ENCODE assay signal across 9 cellular contexts in the genomic region with DNA sequence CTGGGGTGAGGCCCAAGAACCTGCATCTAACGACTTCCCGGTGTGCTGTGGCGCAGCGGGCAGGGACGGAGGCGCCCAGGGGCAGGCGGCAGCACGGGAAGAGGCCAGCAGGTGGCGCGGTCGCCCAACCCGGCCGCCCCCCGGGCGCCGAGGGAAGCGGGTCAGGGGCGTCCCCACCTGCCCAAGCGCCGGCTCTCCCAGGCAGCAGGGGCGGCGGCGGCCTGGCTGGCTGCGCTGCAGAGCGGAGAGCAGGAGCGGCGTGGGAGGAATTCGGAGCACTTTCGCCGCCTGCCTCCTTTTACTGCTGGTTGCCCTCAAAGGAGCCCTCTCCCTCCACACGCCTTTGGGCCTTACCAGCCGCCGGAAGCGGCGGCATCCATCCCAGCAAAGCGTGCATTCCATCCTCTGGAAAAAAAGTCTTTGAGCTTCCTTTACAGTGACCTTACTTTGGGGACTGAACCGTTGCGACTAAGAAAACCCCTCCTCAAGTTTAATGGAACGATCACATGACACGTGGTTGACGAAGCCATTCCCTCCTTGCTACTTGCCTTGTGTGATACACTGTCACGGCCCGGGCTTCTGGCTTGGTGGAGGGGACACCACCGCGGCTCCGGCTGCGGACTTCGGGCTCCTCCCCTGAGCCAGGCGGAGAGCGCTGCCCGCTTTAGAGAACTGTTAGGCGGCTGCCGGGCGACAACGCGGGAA.
DNase-seq lines count a peak whose midpoint lies in the region; ATAC-seq, FAIRE-seq and TF ChIP-seq lines count a peak whose summit lies in the region.
"Had no signal": no experiment of that assay in that cellular context is flagged by ENCODE, and none has a peak within 500 bp of the region (broad histone marks: within the 10 kb centered on the region; RNA-seq: fewer than 3 reads in every experiment).

No MANE protein-coding gene starts in this region.

- TF ChIP-seq EP300 in HepG2 (IDR thresholded peaks at IDR 0.05; ENCODE audit: low read depth in 2 of 2, low read length in 2 of 2): no peak
- TF ChIP-seq EP300 in HepG2 (CRISPR knock-in tag; IDR thresholded peaks at IDR 0.05; ENCODE audit: borderline replicate concordance): no peak

- no peaks in the 10 kb centered on the region for H3K36me3 ChIP-seq in HepG2 (replicated peaks in 1 of 2; ENCODE audit: control insufficient read depth in 1 of 2, insufficient read depth in 2 of 2, low read length in 2 of 2)

- CTCF ChIA-PET in HepG2 (lab: Yijun Ruan, JAX; ENCODE audit: low intra/inter-chr PET ratio, low total read pairs): interaction anchor here (0.9 to 2.2 kb wide), 2 partner anchors 176 to 180 kb away, joined by 3 to 21 read pairs; no protein-coding TSS in a partner anchor

- POLR2A ChIA-PET in HepG2 (lab: Yijun Ruan, JAX): no interaction called here

- H3K27ac ChIP-seq in HepG2 (ENCODE audit: extremely low read length, insufficient read depth, low read length): no peak overlapping the region
- H3K27ac ChIP-seq: epithelial cell of prostate had no signal

- no peaks in the 10 kb centered on the region for H3K4me1 ChIP-seq in HepG2 (ENCODE audit: insufficient read depth, low read length)

- FAIRE-seq in D721Med (lab: Jason Lieb, UNC) (no peak), HepG2 (lab: Jason Lieb, UNC) (no peak)

- TF ChIP-seq CTCF in D721Med (IDR thresholded peaks at IDR 0.05; ENCODE audit: insufficient read depth, missing control alignments) (peak; percentile 72), LNCaP clone FGC (IDR thresholded peaks at IDR 0.05; ENCODE audit: control insufficient read depth, extremely low read depth, insufficient read depth) (peak; percentile 88), HepG2 (CRISPR knock-in tag; IDR thresholded peaks at IDR 0.05) (peak; percentile 73)

- BruUV-seq in HepG2 (replicated peaks; lab: Mats Ljungman, UMichigan): no TSS peak

- H3K79me2 ChIP-seq in HepG2 (ENCODE audit: insufficient read depth, low read length): no peaks in the 10 kb centered on the region

- intact Hi-C loops in HepG2 (cut with micrococcal nuclease; ENCODE audit: unreplicated experiment): no loop called here

- H3K27me3 ChIP-seq in HepG2 (ENCODE audit: control insufficient read depth in 1 of 2, insufficient read depth in 2 of 2, low read length in 2 of 2): peaks cover 5 to 50% of the 10 kb centered on the region in 2 experiments; a peak in 4 of 5 replicates

- in situ Hi-C loops in HepG2 (cut with HindIII; ENCODE audit: extremely low pct_ligation_motif_present, low pct_unique_long_range_greater_than_20kb): loop anchor here (5.0 kb wide), 1 partner anchor 175 kb away; no protein-coding TSS in a partner anchor

- H4K20me1 ChIP-seq in HepG2 (ENCODE audit: insufficient read depth, low read length): no peaks in the 10 kb centered on the region

- H2AFZ ChIP-seq in HepG2 (ENCODE audit: low read length): no peak overlapping the region

- H3K4me3 ChIP-seq in LNCaP clone FGC (ENCODE audit: low read depth, low read length): no peak overlapping the region
- H3K4me3 ChIP-seq in HepG2 (replicated peaks in 1 of 3; ENCODE audit: insufficient read depth in 1 of 3, low read depth in 2 of 3, low read length in 3 of 3): no peak overlapping the region

- no peak for TF ChIP-seq POLR2A in HepG2 (IDR thresholded peaks at IDR 0.05; ENCODE audit: insufficient read depth in 1 of 2, low read depth in 2 of 2, low read length in 2 of 2)

- WGBS in HepG2 (ENCODE audit: low lambda C conversion rate): 48% methylated on average over 14 of the region's 56 CpGs

- ATAC-seq in GM21717 (IDR thresholded peaks at IDR 0.05; ENCODE audit: unreplicated experiment): peak; percentile 63
- peak; percentile 62 to 65 for ATAC-seq in activated CD4-positive, CD25-positive, alpha-beta regulatory T cell treated with anti-CD3 and anti-CD28 coated beads, Interleukin-2, amount 50 U/mL, for 24 hours
- ATAC-seq in HepG2: peak; percentile 97

- H3K4me2 ChIP-seq in HepG2 (ENCODE audit: low read depth, low read length): peak overlapping the region; percentile 42; the same call in 1 of the 2 replicates

- peak; percentile 82 for TF ChIP-seq RAD21 in HepG2 (CRISPR knock-in tag; IDR thresholded peaks at IDR 0.05)

- H3K9ac ChIP-seq in HepG2 (ENCODE audit: insufficient read depth, low read depth, low read length): no peak overlapping the region

- DNase-seq in D721Med (ENCODE audit: insufficient read length, low spot score): peak; percentile 53
- no peak for DNase-seq in LNCaP clone FGC (ENCODE audit: low read depth)
- DNase-seq in cerebellum (ENCODE audit: low spot score): peak; percentile 77
- no peak for DNase-seq in HepG2 (ENCODE audit: low spot score)
- DNase-seq in stimulated activated CD4-positive, alpha-beta T cell treated with anti-CD3 and anti-CD28 coated beads, Interleukin-4, amount 100 ng/mL, for 1 hour: peak; percentile 74
- DNase-seq in GDM1 (lab: John Stamatoyannopoulos, UW): no peak

- H3K9me3 ChIP-seq in HepG2 (ENCODE audit: low read length): no peaks in the 10 kb centered on the region

TF ChIP-seq in HepG2, 621 proteins besides CTCF, POLR2A, EP300 and RAD21 (continues in another document):
- 0 out of 2 replicates have a peak, but pooled peaks have one; percentile 28 for TF ChIP-seq ZNF773 (CRISPR knock-in tag; IDR thresholded peaks at IDR 0.05; ENCODE audit: borderline replicate concordance)
- no peak for TF ChIP-seq ZNF550 (CRISPR knock-in tag; IDR thresholded peaks at IDR 0.05; ENCODE audit: borderline replicate concordance)
- TF ChIP-seq U2AF2 (IDR thresholded peaks at IDR 0.05; ENCODE audit: low read depth, low read length): no peak
- no peak for TF ChIP-seq CBFB (CRISPR knock-in tag; IDR thresholded peaks at IDR 0.05)
- TF ChIP-seq KDM2A (CRISPR knock-in tag; IDR thresholded peaks at IDR 0.05; ENCODE audit: borderline replicate concordance, low read depth): peak; percentile 44; the same call in 1 of the 2 replicates
- TF ChIP-seq PHF5A (CRISPR knock-in tag; IDR thresholded peaks at IDR 0.05; ENCODE audit: low read depth, unreplicated experiment): no peak
- TF ChIP-seq, protein P1, sequence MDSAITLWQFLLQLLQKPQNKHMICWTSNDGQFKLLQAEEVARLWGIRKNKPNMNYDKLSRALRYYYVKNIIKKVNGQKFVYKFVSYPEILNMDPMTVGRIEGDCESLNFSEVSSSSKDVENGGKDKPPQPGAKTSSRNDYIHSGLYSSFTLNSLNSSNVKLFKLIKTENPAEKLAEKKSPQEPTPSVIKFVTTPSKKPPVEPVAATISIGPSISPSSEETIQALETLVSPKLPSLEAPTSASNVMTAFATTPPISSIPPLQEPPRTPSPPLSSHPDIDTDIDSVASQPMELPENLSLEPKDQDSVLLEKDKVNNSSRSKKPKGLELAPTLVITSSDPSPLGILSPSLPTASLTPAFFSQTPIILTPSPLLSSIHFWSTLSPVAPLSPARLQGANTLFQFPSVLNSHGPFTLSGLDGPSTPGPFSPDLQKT (CRISPR knock-in tag; IDR thresholded peaks at IDR 0.05; ENCODE audit: borderline replicate concordance): no peak
- TF ChIP-seq ZNF747 (CRISPR knock-in tag; IDR thresholded peaks at IDR 0.05; ENCODE audit: borderline replicate concordance): no peak
- peak; percentile 62 for TF ChIP-seq XRCC5 (optimal IDR thresholded peaks at IDR 0.05; ENCODE audit: low read length)
- peak; percentile 24 for TF ChIP-seq YY1 (IDR thresholded peaks at IDR 0.05; ENCODE audit: insufficient read depth, insufficient replicate concordance, low read depth, low read length)
- no peak for TF ChIP-seq MED1 (CRISPR knock-in tag; IDR thresholded peaks at IDR 0.05)
- TF ChIP-seq NFYB (CRISPR knock-in tag; IDR thresholded peaks at IDR 0.05): no peak
- TF ChIP-seq, protein P2, sequence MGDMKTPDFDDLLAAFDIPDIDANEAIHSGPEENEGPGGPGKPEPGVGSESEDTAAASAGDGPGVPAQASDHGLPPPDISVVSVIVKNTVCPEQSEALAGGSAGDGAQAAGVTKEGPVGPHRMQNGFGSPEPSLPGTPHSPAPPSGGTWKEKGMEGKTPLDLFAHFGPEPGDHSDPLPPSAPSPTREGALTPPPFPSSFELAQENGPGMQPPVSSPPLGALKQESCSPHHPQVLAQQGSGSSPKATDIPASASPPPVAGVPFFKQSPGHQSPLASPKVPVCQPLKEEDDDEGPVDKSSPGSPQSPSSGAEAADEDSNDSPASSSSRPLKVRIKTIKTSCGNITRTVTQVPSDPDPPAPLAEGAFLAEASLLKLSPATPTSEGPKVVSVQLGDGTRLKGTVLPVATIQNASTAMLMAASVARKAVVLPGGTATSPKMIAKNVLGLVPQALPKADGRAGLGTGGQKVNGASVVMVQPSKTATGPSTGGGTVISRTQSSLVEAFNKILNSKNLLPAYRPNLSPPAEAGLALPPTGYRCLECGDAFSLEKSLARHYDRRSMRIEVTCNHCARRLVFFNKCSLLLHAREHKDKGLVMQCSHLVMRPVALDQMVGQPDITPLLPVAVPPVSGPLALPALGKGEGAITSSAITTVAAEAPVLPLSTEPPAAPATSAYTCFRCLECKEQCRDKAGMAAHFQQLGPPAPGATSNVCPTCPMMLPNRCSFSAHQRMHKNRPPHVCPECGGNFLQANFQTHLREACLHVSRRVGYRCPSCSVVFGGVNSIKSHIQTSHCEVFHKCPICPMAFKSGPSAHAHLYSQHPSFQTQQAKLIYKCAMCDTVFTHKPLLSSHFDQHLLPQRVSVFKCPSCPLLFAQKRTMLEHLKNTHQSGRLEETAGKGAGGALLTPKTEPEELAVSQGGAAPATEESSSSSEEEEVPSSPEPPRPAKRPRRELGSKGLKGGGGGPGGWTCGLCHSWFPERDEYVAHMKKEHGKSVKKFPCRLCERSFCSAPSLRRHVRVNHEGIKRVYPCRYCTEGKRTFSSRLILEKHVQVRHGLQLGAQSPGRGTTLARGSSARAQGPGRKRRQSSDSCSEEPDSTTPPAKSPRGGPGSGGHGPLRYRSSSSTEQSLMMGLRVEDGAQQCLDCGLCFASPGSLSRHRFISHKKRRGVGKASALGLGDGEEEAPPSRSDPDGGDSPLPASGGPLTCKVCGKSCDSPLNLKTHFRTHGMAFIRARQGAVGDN (CRISPR knock-in tag; IDR thresholded peaks at IDR 0.05): peak; percentile 38; the same call in 1 of the 2 replicates
- no peak for TF ChIP-seq NFIC (IDR thresholded peaks at IDR 0.05; ENCODE audit: low read length)
- TF ChIP-seq EZH2 (conservative IDR thresholded peaks at IDR 0.05; ENCODE audit: low read depth, low read length): 0 out of 2 replicates have a peak, but pooled peaks have one; percentile 6
- TF ChIP-seq SP4 (CRISPR knock-in tag; IDR thresholded peaks at IDR 0.05): 0 out of 2 replicates have a peak, but pooled peaks have one; percentile 23
- TF ChIP-seq SIN3B (IDR thresholded peaks at IDR 0.05; ENCODE audit: low read length): no peak
- TF ChIP-seq ZC3H4 (CRISPR knock-in tag; IDR thresholded peaks at IDR 0.05; ENCODE audit: borderline replicate concordance): no peak
- TF ChIP-seq ZMYM4 (CRISPR knock-in tag; IDR thresholded peaks at IDR 0.05): no peak

Comparison
In these comparisons a context has a peak if more than half of its experiments do, and no peak if none do; other contexts are left out.
1. DNase-seq: peak in D721Med (single experiment), cerebellum (single experiment) and stimulated activated CD4-positive, alpha-beta T cell treated with anti-CD3 and anti-CD28 coated beads, Interleukin-4, amount 100 ng/mL, for 1 hour (single experiment); none in LNCaP clone FGC (single experiment), HepG2 (single experiment) and GDM1 (single experiment).
2. Peak in every context shown above with its lines, with median percentiles within 50 percentile points of each other: CTCF ChIP-seq and ATAC-seq.